Comparison of ENCODE assay signal across 12 cellular contexts in genomic region chr13:44759723-44760360, GRCh38.
A peak's percentile ranks its signal among the peaks of the same experiment; 100 is the strongest.
DNase-seq lines count a peak whose midpoint lies in the region; ATAC-seq and TF ChIP-seq lines count a peak whose summit lies in the region.
"Had no signal": no experiment of that assay in that cellular context is flagged by ENCODE, and none has a peak within 500 bp of the region (broad histone marks: within the 10 kb centered on the region; RNA-seq: fewer than 3 reads in every experiment).

No MANE protein-coding gene starts in this region.

- no peaks in the 10 kb centered on the region for H3K36me3 ChIP-seq in brain microvascular endothelial cell (replicated peaks)
- H3K36me3 ChIP-seq: BLaER1 treated with 17β-estradiol and CSF1 and Interleukin-3, amounts not matched to agents 10 nM and 100 nM had no signal

- H3K4me3 ChIP-seq in brain microvascular endothelial cell (ENCODE audit: low read depth, low read length), result no peak overlapping the region
- H3K4me3 ChIP-seq: BLaER1 treated with 17β-estradiol and CSF1 and Interleukin-3, amounts not matched to agents 10 nM and 100 nM had no signal

- ATAC-seq in stimulated activated naive B cell treated with anti-CD40 and anti-IgM and Interleukin-4, amounts not matched to agents 10 μg/mL and 1 μg/mL and 100 μg/mL, for 72 hours (replicated peaks), result no peak

- H3K27ac Mint-ChIP-seq in nephron progenitor cell (peak overlapping the region; percentile 92), CD14-positive monocyte (no peak overlapping the region)
- H3K27ac Mint-ChIP-seq in stimulated activated naive B cell treated with anti-CD40 and anti-IgM and Interleukin-4, amounts not matched to agents 10 μg/mL and 1 μg/mL and 100 μg/mL, for 72 hours, result no peak overlapping the region
- H3K27ac Mint-ChIP-seq: activated naive CD4-positive, alpha-beta T cell treated with anti-CD3 and anti-CD28 coated beads, Interleukin-2, amount 10 ng/mL, durations not matched to agents 7 days and 5 days had no signal

- H3K36me3 Mint-ChIP-seq in nephron progenitor cell (ENCODE audit: low read depth), result no peaks in the 10 kb centered on the region
- no peaks in the 10 kb centered on the region for H3K36me3 Mint-ChIP-seq in CD14-positive monocyte
- H3K36me3 Mint-ChIP-seq in stimulated activated naive B cell treated with anti-CD40 and anti-IgM and Interleukin-4, amounts not matched to agents 10 μg/mL and 1 μg/mL and 100 μg/mL, for 72 hours, result no peaks in the 10 kb centered on the region
- H3K36me3 Mint-ChIP-seq: activated naive CD4-positive, alpha-beta T cell treated with anti-CD3 and anti-CD28 coated beads, Interleukin-2, amount 10 ng/mL, durations not matched to agents 7 days and 5 days had no signal

- TF ChIP-seq CTCF in brain microvascular endothelial cell (IDR thresholded peaks at IDR 0.05; ENCODE audit: low read depth, low read length, missing control alignments), result no peak
- no peak for TF ChIP-seq CTCF in nephron progenitor cell (IDR thresholded peaks at IDR 0.05)
- TF ChIP-seq CTCF in CD14-positive monocyte (IDR thresholded peaks at IDR 0.05), result no peak

- H3K4me3 Mint-ChIP-seq in nephron progenitor cell, result peak overlapping the region; percentile 43
- H3K4me3 Mint-ChIP-seq in CD14-positive monocyte, result no peak overlapping the region
- H3K4me3 Mint-ChIP-seq in stimulated activated naive B cell treated with anti-CD40 and anti-IgM and Interleukin-4, amounts not matched to agents 10 μg/mL and 1 μg/mL and 100 μg/mL, for 72 hours, result no peak overlapping the region
- H3K4me3 Mint-ChIP-seq: activated naive CD4-positive, alpha-beta T cell treated with anti-CD3 and anti-CD28 coated beads, Interleukin-2, amount 10 ng/mL, durations not matched to agents 7 days and 5 days; stimulated activated naive CD8-positive, alpha-beta T cell treated with anti-CD3 and anti-CD28 coated beads, Interleukin-15, amount 100 ng/mL, for 72 hours had no signal

- H3K27me3 ChIP-seq in brain microvascular endothelial cell (replicated peaks), result no peaks in the 10 kb centered on the region
- H3K27me3 ChIP-seq: BLaER1 treated with 17β-estradiol and CSF1 and Interleukin-3, amounts not matched to agents 10 nM and 100 nM had no signal

- DNase-seq in COR-L47 (lab: John Stamatoyannopoulos, UW) (peak; percentile 72), NCI-H187 treated with DMSO at 0.1 percent for 48 hours (lab: John Stamatoyannopoulos, UW) (peak; percentile 1), brain microvascular endothelial cell (no peak), nephron progenitor cell (no peak), LoVo (ENCODE audit: low spot score) (no peak), CD14-positive monocyte (ENCODE audit: low spot score) (no peak), nucleus accumbens (lab: John Stamatoyannopoulos, UW) (no peak)
- DNase-seq in stimulated activated naive B cell treated with anti-CD40 and anti-IgM and Interleukin-4, amounts not matched to agents 10 μg/mL and 1 μg/mL and 100 μg/mL, for 72 hours, result no peak
- DNase-seq: activated naive CD4-positive, alpha-beta T cell treated with anti-CD3 and anti-CD28 coated beads, Interleukin-2, amount 10 ng/mL, durations not matched to agents 7 days and 5 days; MV-4-11; stimulated activated naive CD8-positive, alpha-beta T cell treated with anti-CD3 and anti-CD28 coated beads, Interleukin-15, amount 100 ng/mL, for 72 hours had no signal

- H3K27ac ChIP-seq in brain microvascular endothelial cell, result peak overlapping the region; percentile 92

- intact Hi-C loops in CD14-positive monocyte (cut with micrococcal nuclease), result no loop called here

- in situ Hi-C loops in brain microvascular endothelial cell (cut with HindIII; ENCODE audit: low pct_ligation_motif_present, low sequenced_read_pairs), result no loop called here

- H3K27me3 Mint-ChIP-seq in nephron progenitor cell (ENCODE audit: low read depth, poor library complexity), result peaks cover 4% of the 10 kb centered on the region
- H3K27me3 Mint-ChIP-seq in CD14-positive monocyte (ENCODE audit: low read depth in 3 of 3), result peaks cover 2 to 10% (median 4%) of the 10 kb centered on the region in 3 donors
- peaks cover 5 to 12% of the 10 kb centered on the region in 2 donors for H3K27me3 Mint-ChIP-seq in stimulated activated naive B cell treated with anti-CD40 and anti-IgM and Interleukin-4, amounts not matched to agents 10 μg/mL and 1 μg/mL and 100 μg/mL, for 72 hours

- H3K4me1 Mint-ChIP-seq in nephron progenitor cell (peaks cover 55% of the 10 kb centered on the region), CD14-positive monocyte (peaks cover 6% of the 10 kb centered on the region)
- no peaks in the 10 kb centered on the region for H3K4me1 Mint-ChIP-seq in stimulated activated naive B cell treated with anti-CD40 and anti-IgM and Interleukin-4, amounts not matched to agents 10 μg/mL and 1 μg/mL and 100 μg/mL, for 72 hours

- peaks cover 4% of the 10 kb centered on the region for H3K9me3 Mint-ChIP-seq in nephron progenitor cell
- H3K9me3 Mint-ChIP-seq in CD14-positive monocyte, result peaks cover 0 to 1% (median 0%) of the 10 kb centered on the region in 7 donors
- H3K9me3 Mint-ChIP-seq in stimulated activated naive B cell treated with anti-CD40 and anti-IgM and Interleukin-4, amounts not matched to agents 10 μg/mL and 1 μg/mL and 100 μg/mL, for 72 hours, result no peaks in the 10 kb centered on the region
- H3K9me3 Mint-ChIP-seq: activated naive CD4-positive, alpha-beta T cell treated with anti-CD3 and anti-CD28 coated beads, Interleukin-2, amount 10 ng/mL, durations not matched to agents 7 days and 5 days; stimulated activated naive CD8-positive, alpha-beta T cell treated with anti-CD3 and anti-CD28 coated beads, Interleukin-15, amount 100 ng/mL, for 72 hours had no signal

Comparison
In these comparisons a context has a peak if more than half of its experiments do, and no peak if none do; other contexts are left out.
1. DNase-seq: peak in COR-L47 (single experiment) and NCI-H187 treated with DMSO at 0.1 percent for 48 hours (single experiment); none in brain microvascular endothelial cell (single experiment), nephron progenitor cell (single experiment), LoVo (single experiment), CD14-positive monocyte (single experiment), stimulated activated naive B cell treated with anti-CD40 and anti-IgM and Interleukin-4, amounts not matched to agents 10 μg/mL and 1 μg/mL and 100 μg/mL, for 72 hours (single experiment) and nucleus accumbens (0 of 56).